20 cellular contexts compared by ENCODE assay signal in genomic region chr6:133062702-133063319, GRCh38.
DNase-seq lines count a peak whose midpoint lies in the region; ATAC-seq and TF ChIP-seq lines count a peak whose summit lies in the region.
"Had no signal": no experiment of that assay in that cellular context is flagged by ENCODE, and none has a peak within 500 bp of the region (broad histone marks: within the 10 kb centered on the region; RNA-seq: fewer than 3 reads in every experiment).

No MANE protein-coding gene starts in this region.

- 55% methylated on average over 7 of the region's 7 CpGs for WGBS in esophagus muscularis mucosa

- ATAC-seq in left lobe of liver (peak; percentile 99), HG03025 (IDR thresholded peaks at IDR 0.05; ENCODE audit: low FRiP score, unreplicated experiment) (no peak)
- ATAC-seq: activated T-cell treated with anti-CD3 and anti-CD28 coated beads, Interleukin-2, amount 50 U/mL, for 4 hours; natural killer cell treated with Interleukin-12 subunit alpha and Interleukin-12 subunit beta and Interleukin-15 and Interleukin-18, amount 100 ng/mL, for 72 hours had no signal

- H3K4me3 ChIP-seq in esophagus muscularis mucosa: no peak overlapping the region
- H3K4me3 ChIP-seq: ascending aorta, BLaER1, lung had no signal

- no peaks in the 10 kb centered on the region for H3K27me3 Mint-ChIP-seq in endothelial cell (ENCODE audit: unreplicated experiment)
- no peaks in the 10 kb centered on the region for H3K27me3 Mint-ChIP-seq in nephron progenitor cell (ENCODE audit: low read depth, poor library complexity)
- H3K27me3 Mint-ChIP-seq: activated CD4-positive, alpha-beta memory T cell treated with anti-CD3 and anti-CD28 coated beads, Interleukin-2, amount 10 ng/mL, durations not matched to agents 7 days and 5 days; natural killer cell treated with Interleukin-12 subunit alpha and Interleukin-12 subunit beta and Interleukin-15 and Interleukin-18, amount 100 ng/mL, for 72 hours had no signal

- H3K9me3 Mint-ChIP-seq in endothelial cell (ENCODE audit: unreplicated experiment): no peaks in the 10 kb centered on the region
- H3K9me3 Mint-ChIP-seq in nephron progenitor cell: no peaks in the 10 kb centered on the region
- H3K9me3 Mint-ChIP-seq: activated CD4-positive, alpha-beta memory T cell treated with anti-CD3 and anti-CD28 coated beads, Interleukin-2, amount 10 ng/mL, durations not matched to agents 7 days and 5 days; activated naive CD4-positive, alpha-beta T cell treated with anti-CD3 and anti-CD28 coated beads, Interleukin-2, amount 10 ng/mL, durations not matched to agents 7 days and 5 days; activated T-cell treated with anti-CD3 and anti-CD28 coated beads, Interleukin-2, amount 50 U/mL, for 4 hours; endodermal cell had no signal

- peak; percentile 38 for DNase-seq in NOMO-1 treated with DMSO at 0.1 percent for 48 hours (lab: John Stamatoyannopoulos, UW; ENCODE audit: unreplicated experiment)
- no peak for DNase-seq in NOMO-1 treated with dmso at 0.1 percent for 144 hours (lab: John Stamatoyannopoulos, UW; ENCODE audit: unreplicated experiment)
- DNase-seq in esophagus muscularis mucosa (ENCODE audit: extremely low spot score): no peak
- peak; percentile 82 for DNase-seq in left lobe of liver (ENCODE audit: low spot score)
- no peak for DNase-seq in endothelial cell (ENCODE audit: low spot score)
- no peak for DNase-seq in nephron progenitor cell
- no peak for DNase-seq in D341Med (ENCODE audit: low spot score)
- DNase-seq: activated CD4-positive, alpha-beta memory T cell treated with anti-CD3 and anti-CD28 coated beads, Interleukin-2, amount 10 ng/mL, durations not matched to agents 7 days and 5 days; activated naive CD4-positive, alpha-beta T cell treated with anti-CD3 and anti-CD28 coated beads, Interleukin-2, amount 10 ng/mL, durations not matched to agents 7 days and 5 days; activated T-cell treated with anti-CD3 and anti-CD28 coated beads, Interleukin-2, amount 50 U/mL, for 4 hours; endodermal cell; SHP77; stimulated activated CD4-positive, alpha-beta T cell treated with anti-CD3 and anti-CD28 coated beads, Interleukin-12 subunit alpha, Interleukin-12 subunit beta, amount 100 ng/mL, for 4 hours had no signal

- peak overlapping the region in 3 of 4 donors; percentile 10 to 14 (median 13) for H3K27ac ChIP-seq in esophagus muscularis mucosa (replicated peaks in 1 of 4)
- H3K27ac ChIP-seq: 22Rv1, ascending aorta, BLaER1, VCaP had no signal

- no peaks in the 10 kb centered on the region for H3K9me3 ChIP-seq in esophagus muscularis mucosa
- H3K9me3 ChIP-seq: ascending aorta, BLaER1 had no signal

- H3K36me3 Mint-ChIP-seq in endothelial cell (ENCODE audit: low read depth, unreplicated experiment) (no peaks in the 10 kb centered on the region), nephron progenitor cell (ENCODE audit: low read depth) (no peaks in the 10 kb centered on the region)
- H3K36me3 Mint-ChIP-seq: activated naive CD4-positive, alpha-beta T cell treated with anti-CD3 and anti-CD28 coated beads, Interleukin-2, amount 10 ng/mL, durations not matched to agents 7 days and 5 days; natural killer cell treated with Interleukin-12 subunit alpha and Interleukin-12 subunit beta and Interleukin-15 and Interleukin-18, amount 100 ng/mL, for 72 hours had no signal

- no peaks in the 10 kb centered on the region for H3K27me3 ChIP-seq in esophagus muscularis mucosa
- H3K27me3 ChIP-seq: ascending aorta, BLaER1 had no signal

- H3K4me1 Mint-ChIP-seq in endothelial cell (ENCODE audit: unreplicated experiment): no peaks in the 10 kb centered on the region
- H3K4me1 Mint-ChIP-seq in nephron progenitor cell: peaks cover under 1% of the 10 kb centered on the region
- H3K4me1 Mint-ChIP-seq: activated CD4-positive, alpha-beta memory T cell treated with anti-CD3 and anti-CD28 coated beads, Interleukin-2, amount 10 ng/mL, durations not matched to agents 7 days and 5 days; activated naive CD4-positive, alpha-beta T cell treated with anti-CD3 and anti-CD28 coated beads, Interleukin-2, amount 10 ng/mL, durations not matched to agents 7 days and 5 days had no signal

- TF ChIP-seq CTCF in esophagus muscularis mucosa (IDR thresholded peaks at IDR 0.05) (no peak), endothelial cell (IDR thresholded peaks at IDR 0.05; ENCODE audit: unreplicated experiment) (no peak), nephron progenitor cell (IDR thresholded peaks at IDR 0.05) (no peak)

- H3K4me3 Mint-ChIP-seq in endothelial cell (ENCODE audit: unreplicated experiment) (no peak overlapping the region), nephron progenitor cell (no peak overlapping the region)
- H3K4me3 Mint-ChIP-seq: activated CD4-positive, alpha-beta memory T cell treated with anti-CD3 and anti-CD28 coated beads, Interleukin-2, amount 10 ng/mL, durations not matched to agents 7 days and 5 days; activated naive CD4-positive, alpha-beta T cell treated with anti-CD3 and anti-CD28 coated beads, Interleukin-2, amount 10 ng/mL, durations not matched to agents 7 days and 5 days; activated T-cell treated with anti-CD3 and anti-CD28 coated beads, Interleukin-2, amount 50 U/mL, for 4 hours; endodermal cell; natural killer cell treated with Interleukin-12 subunit alpha and Interleukin-12 subunit beta and Interleukin-15 and Interleukin-18, amount 100 ng/mL, for 72 hours had no signal

- H3K27ac Mint-ChIP-seq in endothelial cell (ENCODE audit: unreplicated experiment): no peak overlapping the region
- no peak overlapping the region for H3K27ac Mint-ChIP-seq in nephron progenitor cell
- H3K27ac Mint-ChIP-seq: activated CD4-positive, alpha-beta memory T cell treated with anti-CD3 and anti-CD28 coated beads, Interleukin-2, amount 10 ng/mL, durations not matched to agents 7 days and 5 days; activated naive CD4-positive, alpha-beta T cell treated with anti-CD3 and anti-CD28 coated beads, Interleukin-2, amount 10 ng/mL, durations not matched to agents 7 days and 5 days; endodermal cell; natural killer cell treated with Interleukin-12 subunit alpha and Interleukin-12 subunit beta and Interleukin-15 and Interleukin-18, amount 100 ng/mL, for 72 hours had no signal

- TF ChIP-seq EP300 in esophagus muscularis mucosa (IDR thresholded peaks at IDR 0.05): no peak

- peaks cover 7 to 16% (median 10%) of the 10 kb centered on the region in 4 donors for H3K4me1 ChIP-seq in esophagus muscularis mucosa
- H3K4me1 ChIP-seq: ascending aorta, BLaER1 had no signal

- intact Hi-C loops in esophagus muscularis mucosa (cut with DNase I): no loop called here

- H3K36me3 ChIP-seq in esophagus muscularis mucosa: no peaks in the 10 kb centered on the region
- H3K36me3 ChIP-seq: ascending aorta, BLaER1 had no signal

- TF ChIP-seq POLR2A in esophagus muscularis mucosa (IDR thresholded peaks at IDR 0.05; ENCODE audit: low read depth): no peak

Comparison
In these comparisons a context has a peak if more than half of its experiments do, and no peak if none do; other contexts are left out.
1. DNase-seq: peak in NOMO-1 treated with DMSO at 0.1 percent for 48 hours (single experiment) and left lobe of liver (single experiment); none in NOMO-1 treated with dmso at 0.1 percent for 144 hours (single experiment), esophagus muscularis mucosa (single experiment), endothelial cell (single experiment), nephron progenitor cell (single experiment) and D341Med (single experiment).